In the genomic region with DNA sequence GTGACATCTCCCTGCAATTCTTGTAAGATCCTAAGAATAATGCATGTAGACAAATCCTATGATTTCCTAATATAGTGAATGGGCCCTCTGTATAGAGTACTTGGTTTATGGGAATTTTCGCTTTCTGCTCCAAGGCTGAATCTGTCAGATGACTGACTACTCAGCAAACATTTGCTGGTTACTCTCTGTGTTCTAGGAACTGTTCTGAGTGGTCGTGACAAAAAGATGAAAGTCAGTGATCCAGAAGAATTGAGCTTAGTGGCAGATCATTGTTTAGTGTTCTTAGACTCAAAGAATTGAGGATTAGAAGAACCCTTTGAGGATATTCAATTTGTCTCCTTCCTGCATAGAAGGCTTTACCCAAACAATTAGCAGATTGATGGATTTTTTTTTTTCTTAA, we compare ENCODE assay signal across 1 cellular context.
TF ChIP-seq lines count a peak whose summit lies in the region.

No MANE protein-coding gene starts in this region.

TF ChIP-seq in WTC11, 78 proteins besides CTCF, POLR2A, EP300 and RAD21 (continued from another document):
- TF ChIP-seq, protein P1, sequence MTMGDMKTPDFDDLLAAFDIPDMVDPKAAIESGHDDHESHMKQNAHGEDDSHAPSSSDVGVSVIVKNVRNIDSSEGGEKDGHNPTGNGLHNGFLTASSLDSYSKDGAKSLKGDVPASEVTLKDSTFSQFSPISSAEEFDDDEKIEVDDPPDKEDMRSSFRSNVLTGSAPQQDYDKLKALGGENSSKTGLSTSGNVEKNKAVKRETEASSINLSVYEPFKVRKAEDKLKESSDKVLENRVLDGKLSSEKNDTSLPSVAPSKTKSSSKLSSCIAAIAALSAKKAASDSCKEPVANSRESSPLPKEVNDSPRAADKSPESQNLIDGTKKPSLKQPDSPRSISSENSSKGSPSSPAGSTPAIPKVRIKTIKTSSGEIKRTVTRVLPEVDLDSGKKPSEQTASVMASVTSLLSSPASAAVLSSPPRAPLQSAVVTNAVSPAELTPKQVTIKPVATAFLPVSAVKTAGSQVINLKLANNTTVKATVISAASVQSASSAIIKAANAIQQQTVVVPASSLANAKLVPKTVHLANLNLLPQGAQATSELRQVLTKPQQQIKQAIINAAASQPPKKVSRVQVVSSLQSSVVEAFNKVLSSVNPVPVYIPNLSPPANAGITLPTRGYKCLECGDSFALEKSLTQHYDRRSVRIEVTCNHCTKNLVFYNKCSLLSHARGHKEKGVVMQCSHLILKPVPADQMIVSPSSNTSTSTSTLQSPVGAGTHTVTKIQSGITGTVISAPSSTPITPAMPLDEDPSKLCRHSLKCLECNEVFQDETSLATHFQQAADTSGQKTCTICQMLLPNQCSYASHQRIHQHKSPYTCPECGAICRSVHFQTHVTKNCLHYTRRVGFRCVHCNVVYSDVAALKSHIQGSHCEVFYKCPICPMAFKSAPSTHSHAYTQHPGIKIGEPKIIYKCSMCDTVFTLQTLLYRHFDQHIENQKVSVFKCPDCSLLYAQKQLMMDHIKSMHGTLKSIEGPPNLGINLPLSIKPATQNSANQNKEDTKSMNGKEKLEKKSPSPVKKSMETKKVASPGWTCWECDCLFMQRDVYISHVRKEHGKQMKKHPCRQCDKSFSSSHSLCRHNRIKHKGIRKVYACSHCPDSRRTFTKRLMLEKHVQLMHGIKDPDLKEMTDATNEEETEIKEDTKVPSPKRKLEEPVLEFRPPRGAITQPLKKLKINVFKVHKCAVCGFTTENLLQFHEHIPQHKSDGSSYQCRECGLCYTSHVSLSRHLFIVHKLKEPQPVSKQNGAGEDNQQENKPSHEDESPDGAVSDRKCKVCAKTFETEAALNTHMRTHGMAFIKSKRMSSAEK (CRISPR knock-in tag; IDR thresholded peaks at IDR 0.05; ENCODE audit: borderline replicate concordance): no peak
- no peak for TF ChIP-seq ESRRA (CRISPR knock-in tag; IDR thresholded peaks at IDR 0.05; ENCODE audit: borderline replicate concordance)
- TF ChIP-seq ZNF219 (CRISPR knock-in tag; IDR thresholded peaks at IDR 0.05; ENCODE audit: borderline replicate concordance): no peak
- TF ChIP-seq JAZF1 (CRISPR knock-in tag; IDR thresholded peaks at IDR 0.05): no peak
- TF ChIP-seq ZNF121 (CRISPR knock-in tag; IDR thresholded peaks at IDR 0.05): no peak
- TF ChIP-seq ZNF138 (CRISPR knock-in tag; conservative IDR thresholded peaks at IDR 0.05): no peak
- TF ChIP-seq, protein P2, sequence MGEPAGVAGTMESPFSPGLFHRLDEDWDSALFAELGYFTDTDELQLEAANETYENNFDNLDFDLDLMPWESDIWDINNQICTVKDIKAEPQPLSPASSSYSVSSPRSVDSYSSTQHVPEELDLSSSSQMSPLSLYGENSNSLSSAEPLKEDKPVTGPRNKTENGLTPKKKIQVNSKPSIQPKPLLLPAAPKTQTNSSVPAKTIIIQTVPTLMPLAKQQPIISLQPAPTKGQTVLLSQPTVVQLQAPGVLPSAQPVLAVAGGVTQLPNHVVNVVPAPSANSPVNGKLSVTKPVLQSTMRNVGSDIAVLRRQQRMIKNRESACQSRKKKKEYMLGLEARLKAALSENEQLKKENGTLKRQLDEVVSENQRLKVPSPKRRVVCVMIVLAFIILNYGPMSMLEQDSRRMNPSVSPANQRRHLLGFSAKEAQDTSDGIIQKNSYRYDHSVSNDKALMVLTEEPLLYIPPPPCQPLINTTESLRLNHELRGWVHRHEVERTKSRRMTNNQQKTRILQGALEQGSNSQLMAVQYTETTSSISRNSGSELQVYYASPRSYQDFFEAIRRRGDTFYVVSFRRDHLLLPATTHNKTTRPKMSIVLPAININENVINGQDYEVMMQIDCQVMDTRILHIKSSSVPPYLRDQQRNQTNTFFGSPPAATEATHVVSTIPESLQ (CRISPR knock-in tag; IDR thresholded peaks at IDR 0.05): no peak
- no peak for TF ChIP-seq ATF1 (CRISPR knock-in tag; IDR thresholded peaks at IDR 0.05)
- TF ChIP-seq, protein P3, sequence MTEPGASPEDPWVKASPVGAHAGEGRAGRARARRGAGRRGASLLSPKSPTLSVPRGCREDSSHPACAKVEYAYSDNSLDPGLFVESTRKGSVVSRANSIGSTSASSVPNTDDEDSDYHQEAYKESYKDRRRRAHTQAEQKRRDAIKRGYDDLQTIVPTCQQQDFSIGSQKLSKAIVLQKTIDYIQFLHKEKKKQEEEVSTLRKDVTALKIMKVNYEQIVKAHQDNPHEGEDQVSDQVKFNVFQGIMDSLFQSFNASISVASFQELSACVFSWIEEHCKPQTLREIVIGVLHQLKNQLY (CRISPR knock-in tag; IDR thresholded peaks at IDR 0.05): no peak
- TF ChIP-seq FOXK1 (CRISPR knock-in tag; IDR thresholded peaks at IDR 0.05): no peak
- no peak for TF ChIP-seq OVOL2 (CRISPR knock-in tag; IDR thresholded peaks at IDR 0.05; ENCODE audit: borderline replicate concordance)
